In genomic region chr9:20479419-20480155, GRCh38 we compare ENCODE assay signal across 1 cellular context.
TF ChIP-seq lines count a peak whose summit lies in the region.

No MANE protein-coding gene starts in this region.

TF ChIP-seq in GM23338, 12 proteins besides CTCF, POLR2A, EP300 and RAD21 (continued from another document):
- TF ChIP-seq ZNF462 (CRISPR knock-in tag; IDR thresholded peaks at IDR 0.05) (no peak), JUNB (IDR thresholded peaks at IDR 0.05; ENCODE audit: unreplicated experiment) (no peak), EZH2phosphoT487 (IDR thresholded peaks at IDR 0.05; ENCODE audit: unreplicated experiment) (no peak)
